22 cellular contexts compared by ENCODE assay signal in the genomic region with DNA sequence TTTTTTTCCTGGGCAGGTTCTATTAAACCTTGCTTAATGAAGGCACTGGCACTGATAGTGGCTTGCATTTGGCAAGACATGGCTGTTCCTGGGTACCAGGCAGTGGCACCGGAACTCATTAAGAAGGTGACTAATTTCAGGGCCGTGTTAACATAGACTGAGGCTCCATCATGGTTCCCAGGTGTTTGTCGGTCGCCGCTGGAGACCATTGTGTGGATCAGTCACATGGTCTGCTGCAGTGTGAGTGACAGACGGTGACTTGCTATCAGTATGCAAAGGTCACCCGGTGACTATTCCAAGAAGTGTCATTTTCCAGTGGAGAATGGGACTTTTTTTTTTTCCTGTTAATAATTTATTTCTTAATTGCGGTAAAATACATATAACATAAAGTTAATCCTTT.
DNase-seq lines count a peak whose midpoint lies in the region; ATAC-seq, FAIRE-seq and TF ChIP-seq lines count a peak whose summit lies in the region.
"Had no signal": no experiment of that assay in that cellular context is flagged by ENCODE, and none has a peak within 500 bp of the region (broad histone marks: within the 10 kb centered on the region; RNA-seq: fewer than 3 reads in every experiment).

No MANE protein-coding gene starts in this region.

- H3K4me3 ChIP-seq in HepG2 (replicated peaks in 1 of 3; ENCODE audit: insufficient read depth in 1 of 3, low read depth in 2 of 3, low read length in 3 of 3): no peak overlapping the region
- no peak overlapping the region for H3K4me3 ChIP-seq in right lobe of liver
- no peak overlapping the region for H3K4me3 ChIP-seq in hepatocyte
- no peak overlapping the region for H3K4me3 ChIP-seq in brain microvascular endothelial cell (ENCODE audit: low read depth, low read length)
- H3K4me3 ChIP-seq: BLaER1, MG63, SK-N-MC had no signal

- no TSS peak for BruUV-seq in HepG2 (replicated peaks; lab: Mats Ljungman, UMichigan)

- DNase-seq in HepG2 (ENCODE audit: low spot score) (peak; percentile 3), right lobe of liver (no peak), NCI-H69 (lab: John Stamatoyannopoulos, UW) (peak; percentile 39), hepatocyte (ENCODE audit: low spot score) (peak; percentile 58), dedifferentiated amniotic fluid mesenchymal stem cell (ENCODE audit: extremely low spot score) (no peak), brain microvascular endothelial cell (no peak)
- DNase-seq in activated CD4-positive, alpha-beta T cell treated with anti-CD3 and anti-CD28 coated beads, Interleukin-2, amount 10 ng/mL, durations not matched to agents 7 days and 5 days: no peak
- DNase-seq: CD8-positive, alpha-beta T cell; EL; H9; MG63; NCI-H1092 treated with DMSO at 0.1 percent for 48 hours; NCI-H187; NCI-H446; NCI-H774; Right ventricle myocardium superior had no signal

- TF ChIP-seq CTCF in HepG2 (CRISPR knock-in tag; IDR thresholded peaks at IDR 0.05) (no peak), right lobe of liver (IDR thresholded peaks at IDR 0.05) (no peak), hepatocyte (IDR thresholded peaks at IDR 0.05; ENCODE audit: poor library complexity) (no peak), brain microvascular endothelial cell (IDR thresholded peaks at IDR 0.05; ENCODE audit: low read depth, low read length, missing control alignments) (no peak)

- ATAC-seq in HepG2 (no peak; the same call in 2 of the 3 replicates), right lobe of liver (no peak), GM18861 (IDR thresholded peaks at IDR 0.05; ENCODE audit: unreplicated experiment) (no peak)
- ATAC-seq: CD8-positive, alpha-beta T cell had no signal

- no peak for TF ChIP-seq RAD21 in HepG2 (CRISPR knock-in tag; IDR thresholded peaks at IDR 0.05)

- H3K4me2 ChIP-seq in HepG2 (ENCODE audit: low read depth, low read length): no peak overlapping the region
- no peak overlapping the region for H3K4me2 ChIP-seq in hepatocyte
- H3K4me2 ChIP-seq: BLaER1, KMS-11 had no signal

- H3K9me2 ChIP-seq in hepatocyte (replicated peaks; ENCODE audit: insufficient read depth): no peaks in the 10 kb centered on the region

- H3K4me1 Mint-ChIP-seq in activated CD4-positive, alpha-beta T cell treated with anti-CD3 and anti-CD28 coated beads, Interleukin-2, amount 10 ng/mL, durations not matched to agents 7 days and 5 days: no peaks in the 10 kb centered on the region

- H4K20me1 ChIP-seq in HepG2 (ENCODE audit: insufficient read depth, low read length) (no peaks in the 10 kb centered on the region), hepatocyte (ENCODE audit: insufficient read depth, poor library complexity, severe bottlenecking) (no peaks in the 10 kb centered on the region)
- H4K20me1 ChIP-seq: BLaER1 had no signal

- POLR2A ChIA-PET in HepG2 (lab: Yijun Ruan, JAX): no interaction called here
- POLR2A ChIA-PET in activated CD4-positive, alpha-beta T cell treated with anti-CD3 and anti-CD28 coated beads, Interleukin-2, amount 10 ng/mL, durations not matched to agents 7 days and 5 days (lab: Charles Lee): no interaction called here

- H3K36me3 ChIP-seq in HepG2 (replicated peaks in 1 of 2; ENCODE audit: control insufficient read depth in 1 of 2, insufficient read depth in 2 of 2, low read length in 2 of 2) (peaks cover 2 to 5% of the 10 kb centered on the region in 2 experiments; a peak in 3 of 5 replicates), right lobe of liver (no peaks in the 10 kb centered on the region), hepatocyte (replicated peaks; ENCODE audit: insufficient read depth, low read depth) (no peaks in the 10 kb centered on the region), brain microvascular endothelial cell (replicated peaks) (peaks cover 2% of the 10 kb centered on the region)
- H3K36me3 ChIP-seq: BLaER1, MG63 had no signal

- no peak overlapping the region for H3K27ac ChIP-seq in HepG2 (ENCODE audit: extremely low read length, insufficient read depth, low read length)
- H3K27ac ChIP-seq in right lobe of liver: no peak overlapping the region
- H3K27ac ChIP-seq in hepatocyte: peak overlapping the region; percentile 19
- no peak overlapping the region for H3K27ac ChIP-seq in brain microvascular endothelial cell
- H3K27ac ChIP-seq: BLaER1, KMS-11, SK-N-MC had no signal

- no peak overlapping the region for H3K27ac Mint-ChIP-seq in activated CD4-positive, alpha-beta T cell treated with anti-CD3 and anti-CD28 coated beads, Interleukin-2, amount 10 ng/mL, durations not matched to agents 7 days and 5 days
- H3K27ac Mint-ChIP-seq: CD8-positive, alpha-beta T cell; H9 had no signal

- H3K4me3 Mint-ChIP-seq in activated CD4-positive, alpha-beta T cell treated with anti-CD3 and anti-CD28 coated beads, Interleukin-2, amount 10 ng/mL, durations not matched to agents 7 days and 5 days: no peak overlapping the region
- H3K4me3 Mint-ChIP-seq: CD8-positive, alpha-beta T cell; H9 had no signal

- CTCF ChIA-PET in HepG2 (lab: Yijun Ruan, JAX; ENCODE audit: low intra/inter-chr PET ratio, low total read pairs): no interaction called here
- CTCF ChIA-PET in activated CD4-positive, alpha-beta T cell treated with anti-CD3 and anti-CD28 coated beads, Interleukin-2, amount 10 ng/mL, durations not matched to agents 7 days and 5 days (lab: Charles Lee): no interaction called here

- no peaks in the 10 kb centered on the region for H3K9me3 ChIP-seq in HepG2 (ENCODE audit: low read length)
- H3K9me3 ChIP-seq in right lobe of liver: no peaks in the 10 kb centered on the region
- no peaks in the 10 kb centered on the region for H3K9me3 ChIP-seq in hepatocyte (ENCODE audit: low read depth)
- H3K9me3 ChIP-seq: BLaER1, MG63 had no signal

- no peaks in the 10 kb centered on the region for H3K79me2 ChIP-seq in HepG2 (ENCODE audit: insufficient read depth, low read length)
- no peaks in the 10 kb centered on the region for H3K79me2 ChIP-seq in hepatocyte

- no peaks in the 10 kb centered on the region for H3K27me3 ChIP-seq in HepG2 (ENCODE audit: control insufficient read depth in 1 of 2, insufficient read depth in 2 of 2, low read length in 2 of 2)
- no peaks in the 10 kb centered on the region for H3K27me3 ChIP-seq in right lobe of liver
- no peaks in the 10 kb centered on the region for H3K27me3 ChIP-seq in hepatocyte
- H3K27me3 ChIP-seq in brain microvascular endothelial cell (replicated peaks): no peaks in the 10 kb centered on the region
- H3K27me3 ChIP-seq: BLaER1, MG63 had no signal

- TF ChIP-seq POLR2A in HepG2 (IDR thresholded peaks at IDR 0.05; ENCODE audit: insufficient read depth in 1 of 2, low read depth in 2 of 2, low read length in 2 of 2) (no peak), right lobe of liver (IDR thresholded peaks at IDR 0.05) (no peak)

- WGBS in HepG2 (ENCODE audit: low lambda C conversion rate): 91% methylated on average over 8 of the region's 8 CpGs
- 91% methylated on average over 7 of the region's 8 CpGs for WGBS in right lobe of liver (ENCODE audit: insufficient coverage, low coverage, low lambda C conversion rate, missing lambda C conversion rate)
- 68% methylated on average over 8 of the region's 8 CpGs for WGBS in hepatocyte (ENCODE audit: low lambda C conversion rate, missing lambda C conversion rate)

- FAIRE-seq in HepG2 (lab: Jason Lieb, UNC): no peak
- FAIRE-seq: A204.1, GM19239 had no signal

- TF ChIP-seq EP300 in HepG2 (IDR thresholded peaks at IDR 0.05; ENCODE audit: low read depth in 2 of 2, low read length in 2 of 2) (no peak), HepG2 (CRISPR knock-in tag; IDR thresholded peaks at IDR 0.05; ENCODE audit: borderline replicate concordance) (no peak)

- intact Hi-C loops in HepG2 (cut with micrococcal nuclease; ENCODE audit: unreplicated experiment) (no loop called here), right lobe of liver (cut with DNase I) (no loop called here)

- H3K9ac ChIP-seq in HepG2 (ENCODE audit: insufficient read depth, low read depth, low read length): no peak overlapping the region
- H3K9ac ChIP-seq: BLaER1, KMS-11 had no signal

- H3K9me3 Mint-ChIP-seq in activated CD4-positive, alpha-beta T cell treated with anti-CD3 and anti-CD28 coated beads, Interleukin-2, amount 10 ng/mL, durations not matched to agents 7 days and 5 days: no peaks in the 10 kb centered on the region
- H3K9me3 Mint-ChIP-seq: CD8-positive, alpha-beta T cell had no signal

- in situ Hi-C loops in HepG2 (cut with HindIII; ENCODE audit: extremely low pct_ligation_motif_present, low pct_unique_long_range_greater_than_20kb): no loop called here
- in situ Hi-C loops in brain microvascular endothelial cell (cut with HindIII; ENCODE audit: low pct_ligation_motif_present, low sequenced_read_pairs): no loop called here

- H3K36me3 Mint-ChIP-seq in activated CD4-positive, alpha-beta T cell treated with anti-CD3 and anti-CD28 coated beads, Interleukin-2, amount 10 ng/mL, durations not matched to agents 7 days and 5 days (ENCODE audit: low read depth): no peaks in the 10 kb centered on the region
- H3K36me3 Mint-ChIP-seq: CD8-positive, alpha-beta T cell had no signal

- H3K4me1 ChIP-seq in HepG2 (ENCODE audit: insufficient read depth, low read length) (peaks cover 23% of the 10 kb centered on the region), right lobe of liver (no peaks in the 10 kb centered on the region), hepatocyte (ENCODE audit: insufficient read depth) (peaks cover 3% of the 10 kb centered on the region)
- H3K4me1 ChIP-seq: BLaER1 had no signal

- no peak overlapping the region for H2AFZ ChIP-seq in HepG2 (ENCODE audit: low read length)
- H2AFZ ChIP-seq in hepatocyte: no peak overlapping the region

- H3K27me3 Mint-ChIP-seq in activated CD4-positive, alpha-beta T cell treated with anti-CD3 and anti-CD28 coated beads, Interleukin-2, amount 10 ng/mL, durations not matched to agents 7 days and 5 days: no peaks in the 10 kb centered on the region

TF ChIP-seq in HepG2, 621 proteins besides CTCF, POLR2A, EP300 and RAD21 (continues in another document):
- TF ChIP-seq ZNF577 (CRISPR knock-in tag; IDR thresholded peaks at IDR 0.05; ENCODE audit: borderline replicate concordance, low read depth): no peak
- no peak for TF ChIP-seq HNF4A (CRISPR knock-in tag; IDR thresholded peaks at IDR 0.05)
- TF ChIP-seq ZIK1 (CRISPR knock-in tag; IDR thresholded peaks at IDR 0.05; ENCODE audit: borderline replicate concordance, low read depth): no peak
- TF ChIP-seq ELK4 (CRISPR knock-in tag; IDR thresholded peaks at IDR 0.05; ENCODE audit: borderline replicate concordance): no peak

Comparison
In these comparisons a context has a peak if more than half of its experiments do, and no peak if none do; other contexts are left out.
1. DNase-seq: peak in HepG2 (single experiment), NCI-H69 (single experiment) and hepatocyte (single experiment); none in right lobe of liver (0 of 3), activated CD4-positive, alpha-beta T cell treated with anti-CD3 and anti-CD28 coated beads, Interleukin-2, amount 10 ng/mL, durations not matched to agents 7 days and 5 days (single experiment), dedifferentiated amniotic fluid mesenchymal stem cell (single experiment) and brain microvascular endothelial cell (single experiment).